In the genomic region with DNA sequence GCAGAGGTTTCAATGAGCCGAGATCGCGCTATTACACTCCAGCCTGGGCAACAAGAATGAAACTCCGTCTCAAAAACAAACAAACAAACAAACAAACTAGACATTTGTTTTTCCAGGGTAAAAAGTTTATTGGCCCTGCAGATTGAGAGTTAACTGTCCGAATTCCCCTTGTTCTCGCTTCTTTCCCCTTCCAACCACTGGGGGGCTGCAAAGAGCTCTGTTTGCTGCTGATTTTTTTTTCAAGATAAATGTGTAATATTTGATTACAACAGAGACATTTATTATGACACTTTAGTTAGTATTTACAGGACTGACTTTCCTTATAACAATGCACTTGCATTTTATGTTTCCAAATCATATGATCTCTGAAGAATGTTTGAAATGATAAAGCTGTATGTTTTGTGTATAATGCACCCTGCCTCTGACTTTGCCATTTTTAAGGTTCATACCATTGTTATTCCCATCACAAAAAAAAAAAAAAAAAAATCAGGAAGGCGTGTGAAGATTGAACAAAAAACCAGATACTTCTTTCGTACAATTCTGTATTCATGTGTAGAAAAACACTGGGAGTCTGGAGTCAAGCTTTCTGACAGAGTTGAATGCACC, we compare ENCODE assay signal across 8 cellular contexts. TPM values are rescaled to one million over a fixed set of nuclear protein-coding genes. Genes with fewer than 3 reads are reported as not detected.
DNase-seq lines count a peak whose midpoint lies in the region; ATAC-seq, FAIRE-seq and TF ChIP-seq lines count a peak whose summit lies in the region.

No MANE protein-coding gene starts in this region.

- FAIRE-seq in small intestine (lab: Jason Lieb, UNC) = no peak

- intact Hi-C loops in heart right ventricle (cut with DNase I) = loop anchor here in 9 of 10 donors (5.0 to 10.0 kb wide), 11 partner anchors 115 to 800 kb away; no protein-coding TSS in a partner anchor

- peaks cover 50% of the 10 kb centered on the region for H3K27me3 Mint-ChIP-seq in activated naive CD8-positive, alpha-beta T cell treated with anti-CD3 and anti-CD28 coated beads, Interleukin-2, amount 50 U/mL, for 24 hours
- H3K27me3 Mint-ChIP-seq in activated naive CD8-positive, alpha-beta T cell treated with anti-CD3 and anti-CD28 coated beads for 36 hours = peaks cover 74% of the 10 kb centered on the region

- peak; percentile 16 for DNase-seq in activated naive CD8-positive, alpha-beta T cell treated with anti-CD3 and anti-CD28 coated beads, Interleukin-2, amount 50 U/mL, for 24 hours
- no peak for DNase-seq in activated naive CD8-positive, alpha-beta T cell treated with anti-CD3 and anti-CD28 coated beads for 36 hours
- peak; percentile 65 for DNase-seq in NCI-H1105 treated with DMSO at 0.1 percent for 48 hours (lab: John Stamatoyannopoulos, UW)
- DNase-seq in WERI-Rb-1 = peak; percentile 44
- peak in 1 of 2 donors; percentile 47 for DNase-seq in heart right ventricle
- peak; percentile 25 for DNase-seq in small intestine
- no peak for DNase-seq in HCEC 1CT

- TF ChIP-seq CTCF in WERI-Rb-1 (IDR thresholded peaks at IDR 0.05; ENCODE audit: low read depth, low read length) (peak; percentile 58), heart right ventricle (IDR thresholded peaks at IDR 0.05) (peak; percentile 33 to 82 (median 73))

- H3K9me3 ChIP-seq in WERI-Rb-1 (ENCODE audit: severe bottlenecking) (no peaks in the 10 kb centered on the region), heart right ventricle (no peaks in the 10 kb centered on the region), small intestine (ENCODE audit: control insufficient read depth, low read depth) (no peaks in the 10 kb centered on the region)

- H3K27ac Mint-ChIP-seq in activated naive CD8-positive, alpha-beta T cell treated with anti-CD3 and anti-CD28 coated beads, Interleukin-2, amount 50 U/mL, for 24 hours = no peak overlapping the region
- no peak overlapping the region for H3K27ac Mint-ChIP-seq in activated naive CD8-positive, alpha-beta T cell treated with anti-CD3 and anti-CD28 coated beads for 36 hours

- H3K27ac ChIP-seq in WERI-Rb-1 (no peak overlapping the region), heart right ventricle (no peak overlapping the region), small intestine (ENCODE audit: low read depth in 1 of 2, low read length in 1 of 2) (no peak overlapping the region)

- H3K36me3 ChIP-seq in WERI-Rb-1 (no peaks in the 10 kb centered on the region), heart right ventricle (no peaks in the 10 kb centered on the region), small intestine (ENCODE audit: control insufficient read depth in 2 of 2, insufficient read depth in 2 of 2, low read length in 2 of 2) (no peaks in the 10 kb centered on the region)

- no peak for ATAC-seq in activated naive CD8-positive, alpha-beta T cell treated with anti-CD3 and anti-CD28 coated beads, Interleukin-2, amount 50 U/mL, for 24 hours
- ATAC-seq in heart right ventricle = no peak
- no peak for ATAC-seq in HG02970 (IDR thresholded peaks at IDR 0.05; ENCODE audit: low FRiP score, unreplicated experiment)

- H3K4me3 ChIP-seq in WERI-Rb-1 (ENCODE audit: low read depth, low read length) (no peak overlapping the region), heart right ventricle (no peak overlapping the region), small intestine (ENCODE audit: low read depth in 1 of 2, low read length in 2 of 2) (no peak overlapping the region)

- H3K27me3 ChIP-seq in WERI-Rb-1 (ENCODE audit: insufficient read depth, low read depth, severe bottlenecking) (no peaks in the 10 kb centered on the region), heart right ventricle (peaks cover 0 to 57% (median 16%) of the 10 kb centered on the region in 7 donors), small intestine (ENCODE audit: control insufficient read depth in 2 of 2, insufficient read depth in 2 of 2, low read length in 2 of 2) (peaks cover 8 to 12% of the 10 kb centered on the region in 2 donors)

- WGBS in heart right ventricle, 2 donors = 9% methylated on average over 8 of the region's 8 CpGs
- WGBS in small intestine, 3 donors = 9 to 13% (median 10%) methylated on average over 8 of the region's 8 CpGs

- H3K36me3 Mint-ChIP-seq in activated naive CD8-positive, alpha-beta T cell treated with anti-CD3 and anti-CD28 coated beads, Interleukin-2, amount 50 U/mL, for 24 hours (ENCODE audit: low read depth) = no peaks in the 10 kb centered on the region
- H3K36me3 Mint-ChIP-seq in activated naive CD8-positive, alpha-beta T cell treated with anti-CD3 and anti-CD28 coated beads for 36 hours = no peaks in the 10 kb centered on the region

- no peak overlapping the region for H3K4me3 Mint-ChIP-seq in activated naive CD8-positive, alpha-beta T cell treated with anti-CD3 and anti-CD28 coated beads, Interleukin-2, amount 50 U/mL, for 24 hours
- no peak overlapping the region for H3K4me3 Mint-ChIP-seq in activated naive CD8-positive, alpha-beta T cell treated with anti-CD3 and anti-CD28 coated beads for 36 hours

- H3K9me3 Mint-ChIP-seq in activated naive CD8-positive, alpha-beta T cell treated with anti-CD3 and anti-CD28 coated beads, Interleukin-2, amount 50 U/mL, for 24 hours = no peaks in the 10 kb centered on the region
- H3K9me3 Mint-ChIP-seq in activated naive CD8-positive, alpha-beta T cell treated with anti-CD3 and anti-CD28 coated beads for 36 hours = no peaks in the 10 kb centered on the region

- H3K4me1 ChIP-seq in heart right ventricle (peaks cover 0 to 37% (median 14%) of the 10 kb centered on the region in 9 donors), small intestine (ENCODE audit: control insufficient read depth in 2 of 2, insufficient read depth in 1 of 2, low read depth in 1 of 2, low read length in 1 of 2) (no peaks in the 10 kb centered on the region)

- peaks cover 5% of the 10 kb centered on the region for H3K4me1 Mint-ChIP-seq in activated naive CD8-positive, alpha-beta T cell treated with anti-CD3 and anti-CD28 coated beads, Interleukin-2, amount 50 U/mL, for 24 hours
- peaks cover 6% of the 10 kb centered on the region for H3K4me1 Mint-ChIP-seq in activated naive CD8-positive, alpha-beta T cell treated with anti-CD3 and anti-CD28 coated beads for 36 hours

RNA-seq across cellular contexts. Expression of a gene that starts 2.8 kb away (rescaled TPM):
- total RNA-seq in activated naive CD8-positive, alpha-beta T cell treated with anti-CD3 and anti-CD28 coated beads for 36 hours = under 1 TPM in 1 of 2 experiments, not detected in 1; 0.08 TPM
- total RNA-seq in heart right ventricle = 10 to 100 TPM in 2 of 10 donors, 1 to 10 TPM in 8; 1.5 to 10.7 (median 5.5) TPM
- 1 to 10 TPM in 1 of 2 donors, under 1 TPM in 1; 0.57 to 1.0 TPM for polyA plus RNA-seq in heart right ventricle
- 1 to 10 TPM in 1 of 3 donors, under 1 TPM in 1, not detected in 1; under 0.01 to 1.2 TPM for polyA plus RNA-seq in small intestine

Comparison
In these comparisons a context has a peak if more than half of its experiments do, and no peak if none do; other contexts are left out.
1. DNase-seq: peak in activated naive CD8-positive, alpha-beta T cell treated with anti-CD3 and anti-CD28 coated beads, Interleukin-2, amount 50 U/mL, for 24 hours (single experiment), NCI-H1105 treated with DMSO at 0.1 percent for 48 hours (single experiment), WERI-Rb-1 (single experiment) and small intestine (single experiment); none in activated naive CD8-positive, alpha-beta T cell treated with anti-CD3 and anti-CD28 coated beads for 36 hours (single experiment) and HCEC 1CT (single experiment).